10 cellular contexts compared by ENCODE assay signal in genomic region chr12:20624718-20625117, GRCh38.
DNase-seq lines count a peak whose midpoint lies in the region; ATAC-seq, FAIRE-seq and TF ChIP-seq lines count a peak whose summit lies in the region.
"Had no signal": no experiment of that assay in that cellular context is flagged by ENCODE, and none has a peak within 500 bp of the region (broad histone marks: within the 10 kb centered on the region; RNA-seq: fewer than 3 reads in every experiment).

No MANE protein-coding gene starts in this region.

- peaks cover 17% of the 10 kb centered on the region for H3K4me1 Mint-ChIP-seq in nephron

- H3K9me3 Mint-ChIP-seq in nephron: no peaks in the 10 kb centered on the region

- H3K4me3 ChIP-seq in dorsolateral prefrontal cortex: no peak overlapping the region

- no peak overlapping the region for H3K27ac Mint-ChIP-seq in nephron

- ATAC-seq in GM21381 (IDR thresholded peaks at IDR 0.05; ENCODE audit: unreplicated experiment): no peak
- no peak for ATAC-seq in HG03108 (IDR thresholded peaks at IDR 0.05; ENCODE audit: unreplicated experiment)

- FAIRE-seq in RCC 7860 (lab: Jason Lieb, UNC): no peak

- intact Hi-C loops in dorsolateral prefrontal cortex (cut with DNase I): no loop called here

- peak; percentile 47 for DNase-seq in DMS53 treated with DMSO at 0.1 percent for 48 hours (lab: John Stamatoyannopoulos, UW; ENCODE audit: unreplicated experiment)
- peak; percentile 10 for DNase-seq in NCI-H146 treated with DMSO at 0.1 percent for 48 hours (lab: John Stamatoyannopoulos, UW; ENCODE audit: unreplicated experiment)
- DNase-seq in dorsolateral prefrontal cortex: no peak
- DNase-seq in RCC 7860 (ENCODE audit: low spot score): no peak
- DNase-seq in CD1c-positive myeloid dendritic cell (ENCODE audit: extremely low spot score): no peak
- DNase-seq: NCI-H446 treated with DMSO at 0.1 percent for 48 hours, occipital lobe had no signal

- H3K27ac ChIP-seq in dorsolateral prefrontal cortex: no peak overlapping the region

- peak in 29 of 56 donors; percentile 9 to 45 (median 23) for TF ChIP-seq CTCF in dorsolateral prefrontal cortex (IDR thresholded peaks at IDR 0.05 in 54 of 56, conservative IDR thresholded peaks at IDR 0.05 in 2 of 56; ENCODE audit: low read depth in 1 of 56, partially characterized antibody in 56 of 56)
- TF ChIP-seq CTCF in nephron (IDR thresholded peaks at IDR 0.05; ENCODE audit: unreplicated experiment in 3 of 3): peak; percentile 46 to 54 (median 46)

- H3K27me3 ChIP-seq in dorsolateral prefrontal cortex: no peaks in the 10 kb centered on the region

- H3K36me3 Mint-ChIP-seq in nephron (ENCODE audit: low read depth): peaks cover 15% of the 10 kb centered on the region

- H3K27me3 Mint-ChIP-seq in nephron (ENCODE audit: low read depth): no peaks in the 10 kb centered on the region

- no peak overlapping the region for H3K4me3 Mint-ChIP-seq in nephron

Comparison
In these comparisons a context has a peak if more than half of its experiments do, and no peak if none do; other contexts are left out.
1. DNase-seq: peak in DMS53 treated with DMSO at 0.1 percent for 48 hours (single experiment) and NCI-H146 treated with DMSO at 0.1 percent for 48 hours (single experiment); none in dorsolateral prefrontal cortex (0 of 10), RCC 7860 (single experiment) and CD1c-positive myeloid dendritic cell (single experiment).